In genomic region chr21:31417214-31417613, GRCh38 we compare ENCODE assay signal across 6 cellular contexts.
A peak's percentile ranks its signal among the peaks of the same experiment; 100 is the strongest.
DNase-seq lines count a peak whose midpoint lies in the region; ATAC-seq lines count a peak whose summit lies in the region.
"Not testable (repeated sequence)": the region's sequence is repeated elsewhere in the genome, so short reads cannot be mapped to it uniquely, and the experiment has no call there.

No MANE protein-coding gene starts in this region.

- peak; percentile 73 for ATAC-seq in activated CD4-positive, alpha-beta T cell treated with anti-CD3 and anti-CD28 coated beads for 36 hours

- intact Hi-C loops in activated CD4-positive, alpha-beta T cell treated with anti-CD3 and anti-CD28 coated beads for 36 hours (cut with DNase I, micrococcal nuclease): not testable (repeated sequence)
- intact Hi-C loops in activated naive CD4-positive, alpha-beta T cell treated with anti-CD3 and anti-CD28 coated beads for 36 hours (cut with micrococcal nuclease): loop anchor here (5.0 kb wide), 1 partner anchor 90 kb away; no protein-coding TSS in a partner anchor

- POLR2A ChIA-PET in activated CD4-positive, alpha-beta T cell treated with anti-CD3 and anti-CD28 coated beads for 36 hours (lab: Charles Lee): interaction anchor here (0.6 kb wide), 1 partner anchor 328 kb away, joined by 4 read pairs; no protein-coding TSS in a partner anchor

- H3K27me3 Mint-ChIP-seq in activated CD4-positive, alpha-beta T cell treated with anti-CD3 and anti-CD28 coated beads for 36 hours; activated naive CD4-positive, alpha-beta T cell treated with anti-CD3 and anti-CD28 coated beads for 36 hours (ENCODE audit: low read depth); activated naive CD8-positive, alpha-beta T cell: not testable (repeated sequence)

- H3K36me3 Mint-ChIP-seq in activated CD4-positive, alpha-beta T cell treated with anti-CD3 and anti-CD28 coated beads for 36 hours (ENCODE audit: low read depth); activated naive CD4-positive, alpha-beta T cell treated with anti-CD3 and anti-CD28 coated beads for 36 hours (ENCODE audit: low read depth): not testable (repeated sequence)
- H3K36me3 Mint-ChIP-seq in activated naive CD8-positive, alpha-beta T cell: peaks cover 14% of the 10 kb centered on the region

- not testable (repeated sequence) for H3K4me3 Mint-ChIP-seq in activated CD4-positive, alpha-beta T cell treated with anti-CD3 and anti-CD28 coated beads for 36 hours; activated naive CD4-positive, alpha-beta T cell treated with anti-CD3 and anti-CD28 coated beads for 36 hours; activated naive CD8-positive, alpha-beta T cell

- H3K9me3 Mint-ChIP-seq in activated CD4-positive, alpha-beta T cell treated with anti-CD3 and anti-CD28 coated beads for 36 hours (ENCODE audit: low read depth); activated naive CD8-positive, alpha-beta T cell (ENCODE audit: low read depth): not testable (repeated sequence)
- H3K9me3 Mint-ChIP-seq in activated naive CD4-positive, alpha-beta T cell treated with anti-CD3 and anti-CD28 coated beads for 36 hours: peaks cover 13% of the 10 kb centered on the region

- H3K4me1 Mint-ChIP-seq in activated CD4-positive, alpha-beta T cell treated with anti-CD3 and anti-CD28 coated beads for 36 hours; activated naive CD4-positive, alpha-beta T cell treated with anti-CD3 and anti-CD28 coated beads for 36 hours (ENCODE audit: low read depth): not testable (repeated sequence)
- peaks cover 12% of the 10 kb centered on the region for H3K4me1 Mint-ChIP-seq in activated naive CD8-positive, alpha-beta T cell (ENCODE audit: low read depth)

- not testable (repeated sequence) for H3K27ac Mint-ChIP-seq in activated CD4-positive, alpha-beta T cell treated with anti-CD3 and anti-CD28 coated beads for 36 hours; activated naive CD4-positive, alpha-beta T cell treated with anti-CD3 and anti-CD28 coated beads for 36 hours
- H3K27ac Mint-ChIP-seq in activated naive CD8-positive, alpha-beta T cell: peak overlapping the region; percentile 55

- CTCF ChIA-PET in activated CD4-positive, alpha-beta T cell treated with anti-CD3 and anti-CD28 coated beads for 36 hours (lab: Charles Lee): not testable (repeated sequence)
- CTCF ChIA-PET in activated naive CD4-positive, alpha-beta T cell treated with anti-CD3 and anti-CD28 coated beads for 36 hours (lab: Charles Lee): interaction anchor here (0.6 kb wide), 1 partner anchor 316 kb away, joined by 3 read pairs; no protein-coding TSS in a partner anchor

- DNase-seq in activated CD4-positive, alpha-beta T cell treated with anti-CD3 and anti-CD28 coated beads for 36 hours: peak; percentile 47
- DNase-seq in activated T-cell treated with anti-CD3 and anti-CD28 coated beads for 24 hours (ENCODE audit: low read depth): peak; percentile 8
- DNase-seq in activated naive CD4-positive, alpha-beta T cell treated with anti-CD3 and anti-CD28 coated beads for 36 hours: peak; percentile 43
- peak; percentile 31 for DNase-seq in stimulated activated CD4-positive, alpha-beta T cell treated with anti-CD3 and anti-CD28 coated beads, Interleukin-15, amount 100 ng/mL, for 24 hours
- peak; percentile 18 for DNase-seq in stimulated activated CD4-positive, alpha-beta T cell treated with anti-CD3 and anti-CD28 coated beads, Interleukin-4, amount 100 ng/mL, for 24 hours

Comparison
In these comparisons a context has a peak if more than half of its experiments do, and no peak if none do; other contexts are left out.
1. Peak in every context shown above with its lines: DNase-seq and ATAC-seq.